8 cellular contexts compared by ENCODE assay signal in genomic region chr6:110537208-110538123, GRCh38.
DNase-seq lines count a peak whose midpoint lies in the region; ATAC-seq and TF ChIP-seq lines count a peak whose summit lies in the region.

No MANE protein-coding gene starts in this region.

- H3K9me3 Mint-ChIP-seq in activated CD4-positive, alpha-beta T cell treated with anti-CD3 and anti-CD28 coated beads for 36 hours (ENCODE audit: low read depth), result peaks cover 4% of the 10 kb centered on the region

- POLR2A ChIA-PET in activated CD4-positive, alpha-beta T cell treated with anti-CD3 and anti-CD28 coated beads for 36 hours (lab: Charles Lee), result no interaction called here

- TF ChIP-seq CTCF in epithelial cell of proximal tubule (conservative IDR thresholded peaks at IDR 0.05; ENCODE audit: low read depth, low read length), result no peak

- H3K27me3 Mint-ChIP-seq in activated CD4-positive, alpha-beta T cell treated with anti-CD3 and anti-CD28 coated beads for 36 hours, result no peaks in the 10 kb centered on the region

- no peaks in the 10 kb centered on the region for H3K36me3 Mint-ChIP-seq in activated CD4-positive, alpha-beta T cell treated with anti-CD3 and anti-CD28 coated beads for 36 hours (ENCODE audit: low read depth)

- H3K4me3 Mint-ChIP-seq in activated CD4-positive, alpha-beta T cell treated with anti-CD3 and anti-CD28 coated beads for 36 hours, result no peak overlapping the region

- intact Hi-C loops in activated CD4-positive, alpha-beta T cell treated with anti-CD3 and anti-CD28 coated beads for 36 hours (cut with DNase I, micrococcal nuclease), result loop anchor here in 1 of 2 experiments (2.0 kb wide), 1 partner anchor 277 kb away; the partner anchor contains the start of gene CDK19
- intact Hi-C loops in sciatic nerve (cut with DNase I), result no loop called here

- CTCF ChIA-PET in activated CD4-positive, alpha-beta T cell treated with anti-CD3 and anti-CD28 coated beads for 36 hours (lab: Charles Lee), result interaction anchor here (0.5 to 5.0 kb wide), 4 partner anchors 9 to 145 kb away, joined by 3 to 20 read pairs (median 4); no protein-coding TSS in a partner anchor

- no peak overlapping the region for H3K4me3 ChIP-seq in epithelial cell of proximal tubule (ENCODE audit: low read depth, low read length)

- H3K27ac Mint-ChIP-seq in activated CD4-positive, alpha-beta T cell treated with anti-CD3 and anti-CD28 coated beads for 36 hours, result no peak overlapping the region

- peaks cover 39% of the 10 kb centered on the region for H3K4me1 Mint-ChIP-seq in activated CD4-positive, alpha-beta T cell treated with anti-CD3 and anti-CD28 coated beads for 36 hours

- no peak for DNase-seq in activated CD4-positive, alpha-beta T cell treated with anti-CD3 and anti-CD28 coated beads for 36 hours
- DNase-seq in activated CD4-positive, alpha-beta T cell treated with anti-CD3 and anti-CD28 coated beads for 1 hour, result no peak
- DNase-seq in RKO (ENCODE audit: low spot score) (peak; percentile 93), epithelial cell of proximal tubule (ENCODE audit: low read depth) (peak; percentile 99), sciatic nerve (ENCODE audit: low spot score) (no peak), NCI-H2171 (lab: John Stamatoyannopoulos, UW) (no peak), NCI-H526 treated with DMSO at 0.1 percent for 48 hours (lab: John Stamatoyannopoulos, UW) (no peak)

- peak; percentile 95 for ATAC-seq in activated CD4-positive, alpha-beta T cell treated with anti-CD3 and anti-CD28 coated beads for 36 hours
- ATAC-seq in sciatic nerve, result peak; percentile 78
- ATAC-seq in HG02981 (IDR thresholded peaks at IDR 0.05; ENCODE audit: unreplicated experiment), result no peak

Comparison
In these comparisons a context has a peak if more than half of its experiments do, and no peak if none do; other contexts are left out.
1. DNase-seq: peak in RKO (single experiment) and epithelial cell of proximal tubule (single experiment); none in activated CD4-positive, alpha-beta T cell treated with anti-CD3 and anti-CD28 coated beads for 36 hours (single experiment), activated CD4-positive, alpha-beta T cell treated with anti-CD3 and anti-CD28 coated beads for 1 hour (single experiment), sciatic nerve (single experiment), NCI-H2171 (single experiment) and NCI-H526 treated with DMSO at 0.1 percent for 48 hours (single experiment).